Comparison of ENCODE assay signal across 8 cellular contexts in genomic region chr6:10837997-10838793, GRCh38. TPM values are rescaled to one million over a fixed set of nuclear protein-coding genes. Genes with fewer than 3 reads are reported as not detected.
DNase-seq lines count a peak whose midpoint lies in the region; ATAC-seq and FAIRE-seq lines count a peak whose summit lies in the region.

Gene MAK, minus strand, starts transcription at chr6:10838539. Its CDS starts 7,891 bp downstream, at chr6:10830648.

- intact Hi-C loops in left colon (cut with DNase I, micrococcal nuclease) = no loop called here

- FAIRE-seq in colon (lab: Jason Lieb, UNC) = peak; percentile 38

- DNase-seq in AG20443 (ENCODE audit: low spot score) = peak; percentile 97
- DNase-seq in NCI-H446 (lab: John Stamatoyannopoulos, UW) = peak; percentile 47 to 86
- DNase-seq in activated CD4-positive, alpha-beta T cell treated with anti-CD3 and anti-CD28 coated beads for 24 hours (ENCODE audit: low read depth in 2 of 2) = peak; percentile 60 to 71
- peak; percentile 87 for DNase-seq in left colon
- peak; percentile 67 to 76 (median 69) for DNase-seq in stimulated activated CD4-positive, alpha-beta T cell treated with anti-CD3 and anti-CD28 coated beads, Interleukin-1b, Interleukin-23, amount 100 ng/mL, for 24 hours (ENCODE audit: low read depth in 4 of 4, low spot score in 1 of 4)

- ATAC-seq in GM19043 (IDR thresholded peaks at IDR 0.05; ENCODE audit: low read depth, unreplicated experiment) = peak; percentile 72
- ATAC-seq in HG03342 (IDR thresholded peaks at IDR 0.05; ENCODE audit: unreplicated experiment) = peak; percentile 87
- peak; percentile 99 for ATAC-seq in left colon

RNA-seq across cellular contexts. Expression of gene MAK, which starts in this region (rescaled TPM):
- under 1 TPM in 1 of 2 donors, not detected in 1; 0.06 TPM for total RNA-seq in left colon

Comparison
In these comparisons a context has a peak if more than half of its experiments do, and no peak if none do; other contexts are left out.
1. Peak in every context shown above with its lines: DNase-seq and ATAC-seq.
2. Peak in DNase-seq and ATAC-seq in left colon; RNA of the gene not detected or under 1 TPM.